1 cellular context compared by ENCODE assay signal in the genomic region with DNA sequence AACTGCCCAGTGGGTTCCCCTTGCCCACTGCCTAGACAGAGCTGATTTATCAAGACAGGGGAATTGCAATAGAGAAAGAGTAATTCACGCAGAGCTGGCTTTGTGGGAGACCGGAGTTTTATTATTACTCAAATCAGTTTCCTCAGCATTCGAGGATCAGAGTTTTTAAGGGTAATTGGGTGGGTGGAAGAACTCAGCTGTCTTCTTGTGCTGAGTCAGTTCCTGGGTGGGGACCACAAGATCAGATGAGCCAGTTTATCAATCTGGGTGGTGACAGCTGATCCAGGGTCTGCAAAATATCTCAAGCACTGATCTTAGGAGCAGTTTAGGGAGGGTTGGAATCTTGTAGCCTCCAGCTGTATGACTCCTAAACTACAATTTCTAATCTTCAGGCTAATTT.
A peak's percentile ranks its signal among the peaks of the same experiment; 100 is the strongest.
TF ChIP-seq lines count a peak whose summit lies in the region.
"Not testable (repeated sequence)": the region's sequence is repeated elsewhere in the genome, so short reads cannot be mapped to it uniquely, and the experiment has no call there.

No MANE protein-coding gene starts in this region.

TF ChIP-seq in K562, 482 proteins besides CTCF, POLR2A, EP300 and RAD21:
- TF ChIP-seq DACH1 (IDR thresholded peaks at IDR 0.05; ENCODE audit: partially characterized antibody) = peak; percentile 68
- TF ChIP-seq JUND (IDR thresholded peaks at IDR 0.05; ENCODE audit: borderline replicate concordance, low read depth, low read length) = peak; percentile 68; the same call in 1 of the 2 replicates
- TF ChIP-seq JUND (tag; IDR thresholded peaks at IDR 0.05; ENCODE audit: borderline replicate concordance, low read depth, low read length) = peak; percentile 54; the same call in 1 of the 3 replicates
- TF ChIP-seq, protein P1, sequence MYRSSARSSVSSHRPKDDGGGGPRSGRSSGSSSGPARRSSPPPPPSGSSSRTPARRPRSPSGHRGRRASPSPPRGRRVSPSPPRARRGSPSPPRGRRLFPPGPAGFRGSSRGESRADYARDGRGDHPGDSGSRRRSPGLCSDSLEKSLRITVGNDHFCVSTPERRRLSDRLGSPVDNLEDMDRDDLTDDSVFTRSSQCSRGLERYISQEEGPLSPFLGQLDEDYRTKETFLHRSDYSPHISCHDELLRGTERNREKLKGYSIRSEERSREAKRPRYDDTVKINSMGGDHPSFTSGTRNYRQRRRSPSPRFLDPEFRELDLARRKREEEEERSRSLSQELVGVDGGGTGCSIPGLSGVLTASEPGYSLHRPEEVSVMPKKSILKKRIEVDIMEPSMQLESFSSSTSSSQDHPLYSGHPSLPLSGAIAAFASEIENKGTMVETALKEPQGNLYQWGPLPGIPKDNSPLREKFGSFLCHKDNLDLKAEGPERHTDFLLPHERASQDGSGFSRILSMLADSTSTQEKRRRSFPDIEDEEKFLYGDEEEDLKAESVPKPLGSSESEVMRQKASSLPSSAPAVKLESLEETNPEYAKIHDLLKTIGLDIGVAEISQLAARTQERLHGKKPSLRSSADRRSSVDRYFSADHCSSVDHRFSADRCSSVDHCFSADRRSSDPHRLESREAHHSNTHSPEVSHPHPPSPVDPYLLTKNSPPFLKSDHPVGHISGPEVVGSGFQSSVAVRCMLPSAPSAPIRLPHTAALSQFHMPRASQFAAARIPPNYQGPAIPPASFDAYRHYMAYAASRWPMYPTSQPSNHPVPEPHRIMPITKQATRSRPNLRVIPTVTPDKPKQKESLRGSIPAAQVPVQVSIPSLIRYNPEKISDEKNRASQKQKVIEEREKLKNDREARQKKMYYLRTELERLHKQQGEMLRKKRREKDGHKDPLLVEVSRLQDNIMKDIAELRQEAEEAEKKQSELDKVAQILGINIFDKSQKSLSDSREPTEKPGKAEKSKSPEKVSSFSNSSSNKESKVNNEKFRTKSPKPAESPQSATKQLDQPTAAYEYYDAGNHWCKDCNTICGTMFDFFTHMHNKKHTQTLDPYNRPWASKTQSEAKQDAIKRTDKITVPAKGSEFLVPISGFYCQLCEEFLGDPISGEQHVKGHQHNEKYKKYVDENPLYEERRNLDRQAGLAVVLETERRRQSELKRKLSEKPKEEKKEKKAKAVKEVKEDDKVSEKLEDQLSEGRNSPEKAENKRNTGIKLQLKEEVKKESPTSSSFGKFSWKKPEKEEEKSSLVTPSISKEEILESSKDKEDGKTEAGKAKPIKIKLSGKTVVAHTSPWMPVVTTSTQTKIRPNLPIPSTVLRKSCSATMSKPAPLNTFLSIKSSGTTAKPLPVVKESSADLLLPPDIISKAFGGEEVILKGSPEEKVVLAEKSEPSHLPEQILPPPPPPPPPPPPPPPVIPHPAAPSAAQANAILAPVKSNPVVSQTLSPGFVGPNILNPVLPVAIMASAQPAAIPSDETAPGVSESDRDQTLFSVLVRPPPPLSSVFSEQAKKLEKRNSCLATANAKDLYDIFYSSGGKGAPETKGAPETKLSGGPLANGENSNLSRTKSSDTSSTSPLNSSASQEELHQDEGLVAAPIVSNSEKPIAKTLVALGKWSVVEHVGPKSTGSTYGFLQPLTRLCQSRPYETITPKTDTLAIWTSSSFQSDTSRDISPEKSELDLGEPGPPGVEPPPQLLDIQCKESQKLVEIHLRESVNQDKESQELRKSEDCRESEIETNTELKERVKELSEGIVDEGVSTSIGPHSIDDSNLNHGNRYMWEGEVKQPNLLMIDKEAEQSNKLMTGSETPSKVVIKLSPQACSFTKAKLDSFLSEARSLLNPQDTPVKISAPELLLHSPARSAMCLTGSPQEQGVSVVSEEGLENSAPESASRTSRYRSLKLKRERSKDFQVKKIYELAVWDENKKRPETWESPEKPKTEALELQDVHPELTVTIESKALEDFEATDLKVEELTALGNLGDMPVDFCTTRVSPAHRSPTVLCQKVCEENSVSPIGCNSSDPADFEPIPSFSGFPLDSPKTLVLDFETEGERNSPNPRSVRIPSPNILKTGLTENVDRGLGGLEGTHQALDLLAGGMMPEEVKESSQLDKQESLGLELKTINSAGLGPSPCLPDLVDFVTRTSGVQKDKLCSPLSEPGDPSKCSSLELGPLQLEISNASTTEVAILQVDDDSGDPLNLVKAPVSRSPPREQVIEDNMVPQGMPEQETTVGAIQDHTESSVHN (IDR thresholded peaks at IDR 0.05; ENCODE audit: borderline replicate concordance in 1 of 2, low read depth in 1 of 2) = 0 out of 4 replicates have a peak, but pooled peaks of 1 of the 2 experiments have one; percentile 74
- TF ChIP-seq C11orf30 (IDR thresholded peaks at IDR 0.05; ENCODE audit: low read depth) = peak; percentile 78
- peak; percentile 65 for TF ChIP-seq EGR1 (conservative IDR thresholded peaks at IDR 0.05)
- 0 out of 2 replicates have a peak, but pooled peaks have one; percentile 33 for TF ChIP-seq CBFA2T2 (conservative IDR thresholded peaks at IDR 0.05)
- TF ChIP-seq CREM (IDR thresholded peaks at IDR 0.05; ENCODE audit: low read depth) = 0 out of 2 replicates have a peak, but pooled peaks have one; percentile 5
- peak; percentile 33 to 42; a peak in 2 of 4 replicates for TF ChIP-seq KDM1A (IDR thresholded peaks at IDR 0.05)
- peak; percentile 44; the same call in 1 of the 2 replicates for TF ChIP-seq SMARCE1 (IDR thresholded peaks at IDR 0.05)
- TF ChIP-seq MECOM (CRISPR knock-in tag; IDR thresholded peaks at IDR 0.05) = 0 out of 2 replicates have a peak, but pooled peaks have one; percentile 36
- TF ChIP-seq DPF2 (IDR thresholded peaks at IDR 0.05) = peak; percentile 87
- TF ChIP-seq SMARCC2 (IDR thresholded peaks at IDR 0.05; ENCODE audit: low read depth) = peak; percentile 47; the same call in 1 of the 2 replicates
- TF ChIP-seq, protein P2, sequence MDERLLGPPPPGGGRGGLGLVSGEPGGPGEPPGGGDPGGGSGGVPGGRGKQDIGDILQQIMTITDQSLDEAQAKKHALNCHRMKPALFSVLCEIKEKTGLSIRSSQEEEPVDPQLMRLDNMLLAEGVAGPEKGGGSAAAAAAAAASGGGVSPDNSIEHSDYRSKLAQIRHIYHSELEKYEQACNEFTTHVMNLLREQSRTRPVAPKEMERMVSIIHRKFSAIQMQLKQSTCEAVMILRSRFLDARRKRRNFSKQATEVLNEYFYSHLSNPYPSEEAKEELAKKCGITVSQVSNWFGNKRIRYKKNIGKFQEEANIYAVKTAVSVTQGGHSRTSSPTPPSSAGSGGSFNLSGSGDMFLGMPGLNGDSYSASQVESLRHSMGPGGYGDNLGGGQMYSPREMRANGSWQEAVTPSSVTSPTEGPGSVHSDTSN (CRISPR knock-in tag; IDR thresholded peaks at IDR 0.05; ENCODE audit: low read depth) = not testable (repeated sequence)
- TF ChIP-seq, protein P2 (tag; conservative IDR thresholded peaks at IDR 0.05; ENCODE audit: low read depth) = peak; percentile 87
- peak; percentile 78 for TF ChIP-seq TAF9B (IDR thresholded peaks at IDR 0.05; ENCODE audit: partially characterized antibody)
- peak; percentile 82 for TF ChIP-seq ARID1B (IDR thresholded peaks at IDR 0.05)
- peak; percentile 92 for TF ChIP-seq MEIS2 (IDR thresholded peaks at IDR 0.05; ENCODE audit: partially characterized antibody)
- TF ChIP-seq RCOR1 (IDR thresholded peaks at IDR 0.05; ENCODE audit: borderline replicate concordance in 1 of 2, low read depth in 2 of 2, low read length in 2 of 2) = peak in 1 of 2 experiments; percentile 73; a peak in 2 of 4 replicates
- TF ChIP-seq MAFK (IDR thresholded peaks at IDR 0.05; ENCODE audit: low read length) = peak; percentile 37; the same call in 1 of the 2 replicates
- peak; percentile 49; the same call in 1 of the 2 replicates for TF ChIP-seq MAFG (tag; conservative IDR thresholded peaks at IDR 0.05)
- 0 out of 2 replicates have a peak, but pooled peaks have one; percentile 33 for TF ChIP-seq SMAD4 (CRISPR knock-in tag; conservative IDR thresholded peaks at IDR 0.05)
- 0 out of 2 replicates have a peak, but pooled peaks have one; percentile 14 for TF ChIP-seq SOX6 (IDR thresholded peaks at IDR 0.05)
- peak; percentile 62 for TF ChIP-seq CBFA2T3 (IDR thresholded peaks at IDR 0.05)
- 0 out of 4 replicates have a peak, but pooled peaks of 1 of the 2 experiments have one; percentile 13 for TF ChIP-seq TRIM24 (IDR thresholded peaks at IDR 0.05)
- peak; percentile 15; the same call in 1 of the 2 replicates for TF ChIP-seq MAFF (IDR thresholded peaks at IDR 0.05; ENCODE audit: low read length)
- TF ChIP-seq ZNF316 (IDR thresholded peaks at IDR 0.05) = peak; percentile 81
- TF ChIP-seq NFE2 (IDR thresholded peaks at IDR 0.05; ENCODE audit: low read depth) = peak; percentile 80
- TF ChIP-seq FOSL1 (tag; conservative IDR thresholded peaks at IDR 0.05) = peak; percentile 54
- TF ChIP-seq, protein P3, sequence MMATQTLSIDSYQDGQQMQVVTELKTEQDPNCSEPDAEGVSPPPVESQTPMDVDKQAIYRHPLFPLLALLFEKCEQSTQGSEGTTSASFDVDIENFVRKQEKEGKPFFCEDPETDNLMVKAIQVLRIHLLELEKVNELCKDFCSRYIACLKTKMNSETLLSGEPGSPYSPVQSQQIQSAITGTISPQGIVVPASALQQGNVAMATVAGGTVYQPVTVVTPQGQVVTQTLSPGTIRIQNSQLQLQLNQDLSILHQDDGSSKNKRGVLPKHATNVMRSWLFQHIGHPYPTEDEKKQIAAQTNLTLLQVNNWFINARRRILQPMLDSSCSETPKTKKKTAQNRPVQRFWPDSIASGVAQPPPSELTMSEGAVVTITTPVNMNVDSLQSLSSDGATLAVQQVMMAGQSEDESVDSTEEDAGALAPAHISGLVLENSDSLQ (IDR thresholded peaks at IDR 0.05) = peak; percentile 71
- TF ChIP-seq, protein P4, sequence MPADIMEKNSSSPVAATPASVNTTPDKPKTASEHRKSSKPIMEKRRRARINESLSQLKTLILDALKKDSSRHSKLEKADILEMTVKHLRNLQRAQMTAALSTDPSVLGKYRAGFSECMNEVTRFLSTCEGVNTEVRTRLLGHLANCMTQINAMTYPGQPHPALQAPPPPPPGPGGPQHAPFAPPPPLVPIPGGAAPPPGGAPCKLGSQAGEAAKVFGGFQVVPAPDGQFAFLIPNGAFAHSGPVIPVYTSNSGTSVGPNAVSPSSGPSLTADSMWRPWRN (IDR thresholded peaks at IDR 0.05; ENCODE audit: low read depth) = peak; percentile 74
- TF ChIP-seq SMARCA4 (IDR thresholded peaks at IDR 0.05) = peak; percentile 69; the same call in 1 of the 2 replicates
- TF ChIP-seq, protein P5, sequence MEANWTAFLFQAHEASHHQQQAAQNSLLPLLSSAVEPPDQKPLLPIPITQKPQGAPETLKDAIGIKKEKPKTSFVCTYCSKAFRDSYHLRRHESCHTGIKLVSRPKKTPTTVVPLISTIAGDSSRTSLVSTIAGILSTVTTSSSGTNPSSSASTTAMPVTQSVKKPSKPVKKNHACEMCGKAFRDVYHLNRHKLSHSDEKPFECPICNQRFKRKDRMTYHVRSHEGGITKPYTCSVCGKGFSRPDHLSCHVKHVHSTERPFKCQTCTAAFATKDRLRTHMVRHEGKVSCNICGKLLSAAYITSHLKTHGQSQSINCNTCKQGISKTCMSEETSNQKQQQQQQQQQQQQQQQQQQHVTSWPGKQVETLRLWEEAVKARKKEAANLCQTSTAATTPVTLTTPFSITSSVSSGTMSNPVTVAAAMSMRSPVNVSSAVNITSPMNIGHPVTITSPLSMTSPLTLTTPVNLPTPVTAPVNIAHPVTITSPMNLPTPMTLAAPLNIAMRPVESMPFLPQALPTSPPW (CRISPR knock-in tag; IDR thresholded peaks at IDR 0.05) = peak; percentile 43; the same call in 1 of the 2 replicates
- TF ChIP-seq, protein P6, sequence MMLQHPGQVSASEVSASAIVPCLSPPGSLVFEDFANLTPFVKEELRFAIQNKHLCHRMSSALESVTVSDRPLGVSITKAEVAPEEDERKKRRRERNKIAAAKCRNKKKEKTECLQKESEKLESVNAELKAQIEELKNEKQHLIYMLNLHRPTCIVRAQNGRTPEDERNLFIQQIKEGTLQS (IDR thresholded peaks at IDR 0.05) = 0 out of 2 replicates have a peak, but pooled peaks have one; percentile 29
- TF ChIP-seq, protein P6 (CRISPR knock-in tag; conservative IDR thresholded peaks at IDR 0.05) = not testable (repeated sequence)
- peak; percentile 57; the same call in 1 of the 2 replicates for TF ChIP-seq ETV1 (tag; conservative IDR thresholded peaks at IDR 0.05; ENCODE audit: low read depth)
